21 cellular contexts compared by ENCODE assay signal in genomic region chr17:42844271-42844670, GRCh38. TPM values are rescaled to one million over a fixed set of nuclear protein-coding genes. Genes with fewer than 3 reads are reported as not detected.
DNase-seq lines count a peak whose midpoint lies in the region; ATAC-seq, FAIRE-seq and TF ChIP-seq lines count a peak whose summit lies in the region.
"Had no signal": no experiment of that assay in that cellular context is flagged by ENCODE, and none has a peak within 500 bp of the region (broad histone marks: within the 10 kb centered on the region; RNA-seq: fewer than 3 reads in every experiment).

Gene AOC2, plus strand, starts transcription at chr17:42844580. Its CDS starts 47 bp downstream, at chr17:42844627.

- no TSS peak for BruUV-seq in Calu3 (replicated peaks; lab: Mats Ljungman, UMichigan)

- TF ChIP-seq CTCF in Calu3 (IDR thresholded peaks at IDR 0.05; ENCODE audit: unreplicated experiment) (no peak), glutamatergic neuron (IDR thresholded peaks at IDR 0.05; ENCODE audit: partially characterized antibody, unreplicated experiment) (no peak), ascending aorta (IDR thresholded peaks at IDR 0.05) (no peak)

- CTCF ChIA-PET in Calu3 (lab: Charles Lee), result interaction anchor here (1.4 to 2.1 kb wide), 3 partner anchors 11 to 85 kb away, joined by 3 to 22 read pairs (median 8); partner anchors contain the start of genes BECN1 and PSME3

- H3K36me3 Mint-ChIP-seq in Calu3 (ENCODE audit: insufficient read depth, unreplicated experiment), result peaks cover 73% of the 10 kb centered on the region
- peaks cover 9% of the 10 kb centered on the region for H3K36me3 Mint-ChIP-seq in activated naive CD8-positive, alpha-beta T cell treated with anti-CD3 and anti-CD28 coated beads for 36 hours
- H3K36me3 Mint-ChIP-seq in glutamatergic neuron (ENCODE audit: unreplicated experiment), result no peaks in the 10 kb centered on the region
- H3K36me3 Mint-ChIP-seq in stimulated activated naive B cell treated with anti-CD40 and anti-IgM and Interleukin-4, amounts not matched to agents 10 μg/mL and 1 μg/mL and 100 μg/mL, for 72 hours, result peaks cover 37 to 44% of the 10 kb centered on the region in 2 donors

- no peaks in the 10 kb centered on the region for H3K9me3 ChIP-seq in ascending aorta
- H3K9me3 ChIP-seq: HAP-1, thoracic aorta had no signal

- FAIRE-seq in GM19239 (lab: Jason Lieb, UNC), result no peak

- H3K9me3 Mint-ChIP-seq in Calu3 (ENCODE audit: low read depth, unreplicated experiment), result no peaks in the 10 kb centered on the region
- no peaks in the 10 kb centered on the region for H3K9me3 Mint-ChIP-seq in activated naive CD8-positive, alpha-beta T cell treated with anti-CD3 and anti-CD28 coated beads for 36 hours
- H3K9me3 Mint-ChIP-seq in glutamatergic neuron (ENCODE audit: unreplicated experiment), result no peaks in the 10 kb centered on the region
- no peaks in the 10 kb centered on the region for H3K9me3 Mint-ChIP-seq in stimulated activated naive B cell treated with anti-CD40 and anti-IgM and Interleukin-4, amounts not matched to agents 10 μg/mL and 1 μg/mL and 100 μg/mL, for 72 hours
- H3K9me3 Mint-ChIP-seq: T-helper 2 cell treated with Interferon-gamma antibody and Interleukin-4, amounts not matched to agents 5 μg/mL and 100 μg/mL, for 36 hours had no signal

- H3K4me1 Mint-ChIP-seq in Calu3 (ENCODE audit: low read depth, unreplicated experiment) (peaks cover 8% of the 10 kb centered on the region), glutamatergic neuron (ENCODE audit: low read depth, unreplicated experiment) (no peaks in the 10 kb centered on the region)
- peaks cover 21% of the 10 kb centered on the region for H3K4me1 Mint-ChIP-seq in activated naive CD8-positive, alpha-beta T cell treated with anti-CD3 and anti-CD28 coated beads for 36 hours
- H3K4me1 Mint-ChIP-seq in stimulated activated naive B cell treated with anti-CD40 and anti-IgM and Interleukin-4, amounts not matched to agents 10 μg/mL and 1 μg/mL and 100 μg/mL, for 72 hours, result peaks cover 16 to 38% of the 10 kb centered on the region in 2 donors

- no peaks in the 10 kb centered on the region for H3K27me3 ChIP-seq in ascending aorta

- no peak within 1 kb of the TSS for H3K4me3 ChIP-seq in ascending aorta
- H3K4me3 ChIP-seq: HAP-1, lung, SK-N-MC, thoracic aorta had no signal

- H3K4me1 ChIP-seq in ascending aorta, result no peaks in the 10 kb centered on the region
- H3K4me1 ChIP-seq: HAP-1 had no signal

- DNase-seq in Calu3 (no peak), glutamatergic neuron (no peak), ascending aorta (ENCODE audit: low spot score in 2 of 2) (no peak), T-helper 1 cell (no peak), GM19239 (ENCODE audit: insufficient read length, low spot score) (no peak)
- DNase-seq in activated naive CD8-positive, alpha-beta T cell treated with anti-CD3 and anti-CD28 coated beads for 36 hours, result no peak
- no peak for DNase-seq in stimulated activated naive B cell treated with anti-CD40 and anti-IgM and Interleukin-4, amounts not matched to agents 10 μg/mL and 1 μg/mL and 100 μg/mL, for 72 hours
- DNase-seq: activated CD4-positive, alpha-beta T cell treated with anti-CD3 and anti-CD28 coated beads, Interleukin-2, amount 50 U/mL, for 4 hours; DND-41; Kasumi-1; NCI-H1092; NCI-H1930; NCI-H446 treated with DMSO at 0.1 percent for 48 hours; NK-92 treated with Interleukin-12 subunit alpha and Interleukin-12 subunit beta, amount 100 ng/mL, for 24 hours; occipital lobe; retina had no signal

- H3K4me3 Mint-ChIP-seq in Calu3 (ENCODE audit: low read depth, unreplicated experiment) (no peak within 1 kb of the TSS), glutamatergic neuron (ENCODE audit: unreplicated experiment) (no peak within 1 kb of the TSS)
- no peak within 1 kb of the TSS for H3K4me3 Mint-ChIP-seq in activated naive CD8-positive, alpha-beta T cell treated with anti-CD3 and anti-CD28 coated beads for 36 hours
- no peak within 1 kb of the TSS for H3K4me3 Mint-ChIP-seq in stimulated activated naive B cell treated with anti-CD40 and anti-IgM and Interleukin-4, amounts not matched to agents 10 μg/mL and 1 μg/mL and 100 μg/mL, for 72 hours
- H3K4me3 Mint-ChIP-seq: T-helper 2 cell treated with Interferon-gamma antibody and Interleukin-4, amounts not matched to agents 5 μg/mL and 100 μg/mL, for 36 hours had no signal

- H3K27me3 Mint-ChIP-seq in Calu3 (ENCODE audit: unreplicated experiment) (no peaks in the 10 kb centered on the region), glutamatergic neuron (ENCODE audit: unreplicated experiment) (peaks cover 2% of the 10 kb centered on the region)
- H3K27me3 Mint-ChIP-seq in activated naive CD8-positive, alpha-beta T cell treated with anti-CD3 and anti-CD28 coated beads for 36 hours, result no peaks in the 10 kb centered on the region
- H3K27me3 Mint-ChIP-seq in stimulated activated naive B cell treated with anti-CD40 and anti-IgM and Interleukin-4, amounts not matched to agents 10 μg/mL and 1 μg/mL and 100 μg/mL, for 72 hours, result no peaks in the 10 kb centered on the region

- intact Hi-C loops in Calu3 (cut with micrococcal nuclease; ENCODE audit: unreplicated experiment), result no loop called here
- intact Hi-C loops in ascending aorta (cut with DNase I), result loop anchor here (10.0 kb wide), 1 partner anchor 151 kb away; the partner anchor contains the start of gene RPL27

- ATAC-seq in stimulated activated naive B cell treated with anti-CD40 and anti-IgM and Interleukin-4, amounts not matched to agents 10 μg/mL and 1 μg/mL and 100 μg/mL, for 72 hours (replicated peaks), result no peak

- peaks cover 48 to 60% of the 10 kb centered on the region in 2 donors for H3K36me3 ChIP-seq in ascending aorta

- H3K27ac Mint-ChIP-seq in Calu3 (ENCODE audit: unreplicated experiment) (peak within 1 kb of the TSS; percentile 51), glutamatergic neuron (ENCODE audit: unreplicated experiment) (peak within 1 kb of the TSS; percentile 30)
- H3K27ac Mint-ChIP-seq in activated naive CD8-positive, alpha-beta T cell treated with anti-CD3 and anti-CD28 coated beads for 36 hours, result peak within 1 kb of the TSS; percentile 53
- H3K27ac Mint-ChIP-seq in stimulated activated naive B cell treated with anti-CD40 and anti-IgM and Interleukin-4, amounts not matched to agents 10 μg/mL and 1 μg/mL and 100 μg/mL, for 72 hours, result peak within 1 kb of the TSS; percentile 95
- H3K27ac Mint-ChIP-seq: T-helper 2 cell treated with Interferon-gamma antibody and Interleukin-4, amounts not matched to agents 5 μg/mL and 100 μg/mL, for 36 hours had no signal

- H3K27ac ChIP-seq in ascending aorta, result peak within 1 kb of the TSS in 1 of 2 donors; percentile 17
- H3K27ac ChIP-seq: SK-N-MC had no signal

RNA-seq across cellular contexts. Expression of gene AOC2, which starts in this region (rescaled TPM):
- total RNA-seq in Calu3 (2022) (10.5 and 14.4 TPM in 2 replicates), glutamatergic neuron (ENCODE audit: unreplicated experiment) (6.1 TPM), ascending aorta (not detected)
- total RNA-seq in activated naive CD8-positive, alpha-beta T cell treated with anti-CD3 and anti-CD28 coated beads for 36 hours, result 1 to 10 TPM; 1.9 to 2.6 TPM

Comparison
In these comparisons a context has a peak if more than half of its experiments do, and no peak if none do; other contexts are left out.
1. H3K27ac Mint-ChIP-seq: peak in every context shown above with its lines; median percentile 95 in stimulated activated naive B cell treated with anti-CD40 and anti-IgM and Interleukin-4, amounts not matched to agents 10 μg/mL and 1 μg/mL and 100 μg/mL, for 72 hours; 53 in activated naive CD8-positive, alpha-beta T cell treated with anti-CD3 and anti-CD28 coated beads for 36 hours; 51 in Calu3; 30 in glutamatergic neuron.